In the genomic region with DNA sequence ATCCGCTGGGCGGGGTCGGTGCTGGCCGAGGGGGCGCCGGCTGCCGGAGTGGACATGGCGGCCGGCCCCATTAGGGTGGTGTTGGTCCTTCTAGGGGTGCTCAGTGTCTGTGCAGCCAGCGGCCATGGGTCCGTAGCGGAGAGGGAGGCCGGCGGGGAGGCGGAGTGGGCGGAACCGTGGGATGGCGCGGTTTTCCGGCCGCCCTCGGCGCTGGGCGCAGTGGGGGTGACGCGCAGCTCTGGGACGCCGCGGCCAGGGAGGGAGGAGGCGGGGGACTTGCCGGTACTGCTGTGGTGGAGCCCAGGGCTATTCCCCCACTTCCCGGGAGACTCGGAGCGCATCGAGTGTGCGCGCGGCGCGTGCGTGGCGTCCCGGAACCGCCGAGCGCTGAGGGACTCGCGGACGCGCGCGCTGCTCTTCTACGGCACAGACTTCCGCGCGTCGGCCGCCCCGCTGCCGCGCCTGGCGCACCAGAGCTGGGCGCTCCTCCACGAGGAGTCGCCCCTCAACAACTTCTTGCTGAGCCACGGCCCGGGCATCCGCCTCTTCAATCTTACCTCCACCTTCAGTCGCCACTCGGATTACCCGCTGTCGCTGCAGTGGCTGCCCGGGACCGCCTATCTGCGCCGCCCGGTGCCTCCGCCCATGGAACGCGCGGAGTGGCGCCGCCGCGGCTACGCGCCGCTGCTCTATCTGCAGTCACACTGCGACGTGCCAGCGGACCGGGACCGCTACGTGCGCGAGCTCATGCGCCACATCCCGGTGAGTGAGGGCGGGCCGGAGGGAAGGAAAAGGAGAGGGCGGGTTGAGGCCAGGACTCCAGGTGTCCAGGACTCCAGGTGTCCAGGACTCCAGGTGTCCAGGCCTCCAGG, we compare ENCODE assay signal across 8 cellular contexts. TPM values are rescaled to one million over a fixed set of nuclear protein-coding genes. Genes with fewer than 3 reads are reported as not detected.
DNase-seq lines count a peak whose midpoint lies in the region; ATAC-seq and TF ChIP-seq lines count a peak whose summit lies in the region.

No MANE protein-coding gene starts in this region.

- ATAC-seq in GM19035 (IDR thresholded peaks at IDR 0.05; ENCODE audit: unreplicated experiment), result peak; percentile 59
- ATAC-seq in HG03280 (IDR thresholded peaks at IDR 0.05; ENCODE audit: unreplicated experiment), result peak; percentile 59

- peak overlapping the region; percentile 97 for H3K27ac Mint-ChIP-seq in activated T-cell treated with anti-CD3 and anti-CD28 coated beads, Interleukin-2, amount 50 U/mL, for 24 hours

- peaks cover 56% of the 10 kb centered on the region for H3K4me1 Mint-ChIP-seq in activated T-cell treated with anti-CD3 and anti-CD28 coated beads, Interleukin-2, amount 50 U/mL, for 24 hours (ENCODE audit: low read depth)

- H3K79me2 ChIP-seq in OCI-LY1 (ENCODE audit: insufficient read depth, low read length), result peaks cover 33% of the 10 kb centered on the region; the same call in 1 of the 2 replicates

- H3K27me3 Mint-ChIP-seq in activated T-cell treated with anti-CD3 and anti-CD28 coated beads, Interleukin-2, amount 50 U/mL, for 24 hours, result no peaks in the 10 kb centered on the region

- peak; percentile 95 for DNase-seq in CD1c-positive myeloid dendritic cell (ENCODE audit: extremely low spot score)
- DNase-seq in activated T-cell treated with anti-CD3 and anti-CD28 coated beads, Interleukin-2, amount 50 U/mL, for 24 hours, result peak; percentile 86
- peak; percentile 50 for DNase-seq in stimulated activated CD8-positive, alpha-beta memory T cell treated with anti-CD3 and anti-CD28 coated beads, Interleukin-7, amount 100 ng/mL, for 24 hours (ENCODE audit: low read depth)

- H3K4me2 ChIP-seq in OCI-LY1 (ENCODE audit: low read length), result peak overlapping the region; percentile 76

- peak overlapping the region; percentile 67 for H3K27ac ChIP-seq in OCI-LY1 (ENCODE audit: low read depth, low read length, poor library complexity, severe bottlenecking)
- H3K27ac ChIP-seq in esophagus (ENCODE audit: low read depth in 2 of 2, low read length in 1 of 2), result peak overlapping the region; percentile 95 to 98
- peak overlapping the region; percentile 99 for H3K27ac ChIP-seq in muscle layer of colon (ENCODE audit: low read depth, low read length)

- 0% methylated on average over 76 to 101 of the region's 101 CpGs for WGBS in esophagus, 2 donors

- H3K4me3 ChIP-seq in OCI-LY1 (ENCODE audit: low read depth, low read length, poor library complexity, severe bottlenecking) (peak overlapping the region; percentile 66), esophagus (ENCODE audit: low read depth in 1 of 2, low read length in 2 of 2) (peak overlapping the region; percentile 55 to 85), muscle layer of colon (ENCODE audit: low read depth in 1 of 2, low read length in 2 of 2) (peak overlapping the region; percentile 90 to 100)

- H3K27me3 ChIP-seq in OCI-LY1 (ENCODE audit: insufficient read depth, low read length) (no peaks in the 10 kb centered on the region), esophagus (ENCODE audit: control insufficient read depth in 1 of 2, insufficient read depth in 2 of 2, low read length in 2 of 2) (no peaks in the 10 kb centered on the region), muscle layer of colon (ENCODE audit: control insufficient read depth in 1 of 2, insufficient read depth in 2 of 2, low read length in 2 of 2) (no peaks in the 10 kb centered on the region)

- 0 out of 2 replicates have a peak, but pooled peaks have one; percentile 13 for TF ChIP-seq CTCF in OCI-LY1 (IDR thresholded peaks at IDR 0.05; ENCODE audit: low read length)

- H3K9me3 ChIP-seq in OCI-LY1 (ENCODE audit: low read length), result no peaks in the 10 kb centered on the region
- H3K9me3 ChIP-seq in esophagus (ENCODE audit: control insufficient read depth in 2 of 2, insufficient read depth in 1 of 2, low read depth in 1 of 2, low read length in 1 of 2), result no peaks in the 10 kb centered on the region
- H3K9me3 ChIP-seq in muscle layer of colon (ENCODE audit: low read length), result no peaks in the 10 kb centered on the region

- peaks cover 92% of the 10 kb centered on the region for H3K36me3 Mint-ChIP-seq in activated T-cell treated with anti-CD3 and anti-CD28 coated beads, Interleukin-2, amount 50 U/mL, for 24 hours (ENCODE audit: low read depth)

- H3K4me3 Mint-ChIP-seq in activated T-cell treated with anti-CD3 and anti-CD28 coated beads, Interleukin-2, amount 50 U/mL, for 24 hours, result peak overlapping the region; percentile 96

- H3K36me3 ChIP-seq in OCI-LY1 (ENCODE audit: insufficient read depth, low read length) (peaks cover 58% of the 10 kb centered on the region), esophagus (ENCODE audit: control insufficient read depth in 2 of 2, insufficient read depth in 2 of 2, low read length in 1 of 2) (peaks cover 12 to 26% of the 10 kb centered on the region in 2 donors), muscle layer of colon (ENCODE audit: insufficient read depth, low read length) (peaks cover 45% of the 10 kb centered on the region)

- no peak overlapping the region for H2AFZ ChIP-seq in OCI-LY1 (ENCODE audit: low read length)

- H3K9ac ChIP-seq in OCI-LY1 (ENCODE audit: low read length) (peak overlapping the region; percentile 71), muscle layer of colon (ENCODE audit: low read length) (peak overlapping the region; percentile 89)

- no peaks in the 10 kb centered on the region for H4K20me1 ChIP-seq in OCI-LY1 (ENCODE audit: insufficient read depth, low read length)

- no peaks in the 10 kb centered on the region for H3K9me2 ChIP-seq in OCI-LY1 (ENCODE audit: low read depth, low read length)

- H3K4me1 ChIP-seq in OCI-LY1 (ENCODE audit: insufficient read depth, low read length, severe bottlenecking), result peaks cover 48% of the 10 kb centered on the region
- peaks cover 0 to 5% of the 10 kb centered on the region in 2 donors for H3K4me1 ChIP-seq in esophagus (ENCODE audit: control insufficient read depth in 2 of 2, insufficient read depth in 2 of 2, low read length in 1 of 2)
- peaks cover 31% of the 10 kb centered on the region for H3K4me1 ChIP-seq in muscle layer of colon (ENCODE audit: insufficient read depth, low read length)

- no peaks in the 10 kb centered on the region for H3K9me3 Mint-ChIP-seq in activated T-cell treated with anti-CD3 and anti-CD28 coated beads, Interleukin-2, amount 50 U/mL, for 24 hours

- H3F3A ChIP-seq in OCI-LY1 (ENCODE audit: insufficient read depth, low read length), result no peaks in the 10 kb centered on the region

RNA-seq across cellular contexts. Expression of a gene that starts 9.3 kb away (rescaled TPM):
- 10 to 100 TPM; 53.5 to 63.5 TPM for polyA plus RNA-seq in esophagus

RNA-seq across cellular contexts. Expression of a gene that starts 12.9 kb away (rescaled TPM):
- polyA plus RNA-seq in esophagus, result 100 to 1,000 TPM; 109 to 156 TPM

RNA-seq across cellular contexts. Expression of a gene that starts 28.3 kb away (rescaled TPM):
- 10 to 100 TPM; 38.8 to 46.8 TPM for polyA plus RNA-seq in esophagus

RNA-seq across cellular contexts. Expression of a gene that starts 38.9 kb away (rescaled TPM):
- polyA plus RNA-seq in esophagus, result 10 to 100 TPM; 13.5 to 14.9 TPM

Comparison
In these comparisons a context has a peak if more than half of its experiments do, and no peak if none do; other contexts are left out.
1. Peak in every context shown above with its lines: DNase-seq, ATAC-seq, H3K4me3 ChIP-seq and H3K27ac ChIP-seq.